Comparison of ENCODE assay signal across 8 cellular contexts in the genomic region with DNA sequence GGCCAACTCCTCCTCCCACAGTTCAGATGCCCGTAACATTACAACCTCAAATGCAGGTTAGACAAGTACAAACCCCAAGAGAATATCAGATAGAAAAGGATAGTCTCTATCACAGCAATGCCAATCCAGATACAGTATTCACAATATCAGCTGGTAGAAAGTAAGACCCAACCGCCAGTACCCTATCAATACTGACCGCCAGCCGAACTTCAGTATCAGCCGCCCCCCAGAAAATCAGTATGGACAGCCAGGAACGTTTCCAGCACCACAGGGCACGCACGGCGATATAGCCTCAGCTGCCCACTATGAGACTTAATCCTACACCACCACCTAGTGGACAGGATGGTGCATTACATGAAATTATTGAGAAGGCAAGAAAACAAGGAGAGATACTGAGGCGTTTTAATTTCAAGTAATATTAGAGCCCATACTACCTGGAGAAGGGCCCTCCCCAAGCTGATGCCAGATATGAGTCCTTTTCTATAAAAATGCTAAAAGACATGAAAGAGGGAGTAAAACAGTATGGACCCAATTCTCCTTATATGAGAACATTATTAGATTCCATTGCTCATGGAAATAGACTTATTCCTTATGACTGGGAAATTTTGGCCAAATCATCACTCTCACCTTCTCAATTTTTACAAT. TPM values are rescaled to one million over a fixed set of nuclear protein-coding genes. Genes with fewer than 3 reads are reported as not detected.
DNase-seq lines count a peak whose midpoint lies in the region; ATAC-seq and TF ChIP-seq lines count a peak whose summit lies in the region.

No MANE protein-coding gene starts in this region.

- H3K9me3 ChIP-seq in NT2/D1 (ENCODE audit: insufficient read depth, low read length) (peaks cover 10% of the 10 kb centered on the region; the same call in 1 of the 2 replicates), mucosa of descending colon (no peaks in the 10 kb centered on the region), stomach (no peaks in the 10 kb centered on the region)

- no peak overlapping the region for H3K4me3 ChIP-seq in NT2/D1 (ENCODE audit: insufficient read length, low read depth)
- no peak overlapping the region for H3K4me3 ChIP-seq in mucosa of descending colon
- peak overlapping the region in 3 of 4 donors; percentile 11 to 25 (median 17) for H3K4me3 ChIP-seq in stomach

- TF ChIP-seq CTCF in endothelial cell (IDR thresholded peaks at IDR 0.05; ENCODE audit: unreplicated experiment) (peak; percentile 96), mucosa of descending colon (IDR thresholded peaks at IDR 0.05) (peak; percentile 58), stomach (IDR thresholded peaks at IDR 0.05) (peak in 5 of 7 experiments; percentile 71 to 88 (median 82))

- WGBS in stomach, 5 donors: 1 to 3% (median 1%) methylated on average over 10 of the region's 10 CpGs

- H3K27ac ChIP-seq in stomach: no peak overlapping the region

- H3K9me3 Mint-ChIP-seq in IgD-negative memory B cell: no peaks in the 10 kb centered on the region
- no peaks in the 10 kb centered on the region for H3K9me3 Mint-ChIP-seq in endothelial cell (ENCODE audit: unreplicated experiment)

- H3K36me3 Mint-ChIP-seq in IgD-negative memory B cell: no peaks in the 10 kb centered on the region
- no peaks in the 10 kb centered on the region for H3K36me3 Mint-ChIP-seq in endothelial cell (ENCODE audit: low read depth, unreplicated experiment)

- TF ChIP-seq POLR2A in stomach (IDR thresholded peaks at IDR 0.05): no peak

- no peak overlapping the region for H3K27ac Mint-ChIP-seq in IgD-negative memory B cell
- no peak overlapping the region for H3K27ac Mint-ChIP-seq in endothelial cell (ENCODE audit: unreplicated experiment)

- intact Hi-C loops in mucosa of descending colon (cut with DNase I, micrococcal nuclease) (loop anchor here in 1 of 2 donors (5.0 kb wide), 1 partner anchor 267 kb away; no protein-coding TSS in a partner anchor), stomach (cut with DNase I; ENCODE audit: low total_unique reads) (loop anchor here (10.0 kb wide), 1 partner anchor 265 kb away; no protein-coding TSS in a partner anchor)

- ATAC-seq in mucosa of descending colon (peak; percentile 95), HG03159 (IDR thresholded peaks at IDR 0.05; ENCODE audit: unreplicated experiment) (no peak)

- H3K4me3 Mint-ChIP-seq in IgD-negative memory B cell: peak overlapping the region in 3 of 4 donors; percentile 5 to 51 (median 45)
- no peak overlapping the region for H3K4me3 Mint-ChIP-seq in endothelial cell (ENCODE audit: unreplicated experiment)

- DNase-seq in DMS 273 treated with DMSO at 0.1 percent for 48 hours (lab: John Stamatoyannopoulos, UW) (peak; percentile 30), NT2/D1 (ENCODE audit: low read depth, low spot score) (peak; percentile 55), endothelial cell (ENCODE audit: low spot score) (peak; percentile 69), mucosa of descending colon (peak in 2 of 3 donors; percentile 49 to 79), stomach (peak; percentile 64)
- peak; percentile 81 for DNase-seq in activated CD8-positive, alpha-beta memory T cell treated with anti-CD3 and anti-CD28 coated beads for 24 hours

- no peaks in the 10 kb centered on the region for H3K36me3 ChIP-seq in NT2/D1 (ENCODE audit: insufficient read depth, insufficient read length, low read length)
- H3K36me3 ChIP-seq in mucosa of descending colon (ENCODE audit: low read depth): no peaks in the 10 kb centered on the region
- H3K36me3 ChIP-seq in stomach: no peaks in the 10 kb centered on the region

- peak overlapping the region; percentile 76 for H3K9ac ChIP-seq in NT2/D1 (ENCODE audit: insufficient read length, low read depth)

- H3K4me1 ChIP-seq in NT2/D1 (ENCODE audit: insufficient read depth, insufficient read length): no peaks in the 10 kb centered on the region
- no peaks in the 10 kb centered on the region for H3K4me1 ChIP-seq in mucosa of descending colon (ENCODE audit: low read depth)
- peaks cover 0 to 13% (median 7%) of the 10 kb centered on the region in 4 donors for H3K4me1 ChIP-seq in stomach

- peaks cover 8% of the 10 kb centered on the region for H3K27me3 ChIP-seq in NT2/D1 (ENCODE audit: insufficient read depth, insufficient read length)
- no peaks in the 10 kb centered on the region for H3K27me3 ChIP-seq in stomach

- no peak for TF ChIP-seq EP300 in stomach (IDR thresholded peaks at IDR 0.05)

- H3K4me1 Mint-ChIP-seq in IgD-negative memory B cell (peaks cover 3 to 7% (median 3%) of the 10 kb centered on the region in 3 donors), endothelial cell (ENCODE audit: unreplicated experiment) (peaks cover 19% of the 10 kb centered on the region)

- H3K27me3 Mint-ChIP-seq in IgD-negative memory B cell (peaks cover 1% of the 10 kb centered on the region), endothelial cell (ENCODE audit: unreplicated experiment) (peaks cover 1% of the 10 kb centered on the region)

RNA-seq across cellular contexts. Expression of a gene that starts 17.6 kb away (rescaled TPM):
- polyA plus RNA-seq in IgD-negative memory B cell: 22.8 TPM
- total RNA-seq in endothelial cell (ENCODE audit: unreplicated experiment): 107 TPM
- total RNA-seq in mucosa of descending colon: 10 to 100 TPM; 26.5 to 51.7 (median 41.0) TPM
- 10 to 100 TPM; 26.6 to 51.2 (median 42.9) TPM for total RNA-seq in stomach
- polyA plus RNA-seq in stomach: 10 to 100 TPM; 41.5 to 92.4 (median 56.5) TPM

Comparison
In these comparisons a context has a peak if more than half of its experiments do, and no peak if none do; other contexts are left out.
1. DNase-seq: peak in every context shown above with its lines; median percentile 81 in activated CD8-positive, alpha-beta memory T cell treated with anti-CD3 and anti-CD28 coated beads for 24 hours; 69 in endothelial cell; 64 in mucosa of descending colon; 64 in stomach; 55 in NT2/D1; 30 in DMS 273 treated with DMSO at 0.1 percent for 48 hours.
2. H3K4me3 ChIP-seq: peak in stomach (3 of 4); none in NT2/D1 (single experiment) and mucosa of descending colon (single experiment).
3. Peak in every context shown above with its lines, with median percentiles within 50 percentile points of each other: CTCF ChIP-seq.